In the genomic region with DNA sequence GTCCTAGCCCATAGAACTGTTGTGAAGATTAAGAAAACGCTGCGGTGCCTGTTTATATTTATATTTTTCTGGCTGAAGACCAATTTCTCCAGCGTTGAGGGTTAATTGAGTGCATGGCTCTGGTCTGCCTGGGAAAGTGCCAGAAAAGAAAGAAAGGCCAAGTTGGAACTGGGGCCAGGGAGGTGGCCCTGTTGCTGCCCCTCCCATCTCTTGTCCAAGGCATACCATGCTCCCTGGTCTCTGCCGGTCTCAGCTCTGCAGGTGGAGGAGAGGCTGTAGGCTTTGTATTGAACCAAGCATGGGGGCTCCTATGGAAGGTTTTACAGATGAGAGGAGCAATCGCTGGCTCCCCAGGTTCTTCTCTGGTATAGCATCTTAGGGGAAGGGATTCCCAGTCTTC, we compare ENCODE assay signal across 19 cellular contexts.
"Had no signal": no experiment of that assay in that cellular context is flagged by ENCODE, and none has a peak within 500 bp of the region (broad histone marks: within the 10 kb centered on the region; RNA-seq: fewer than 3 reads in every experiment).

No MANE protein-coding gene starts in this region.

- H3K27ac Mint-ChIP-seq: activated CD4-positive, alpha-beta memory T cell treated with anti-CD3 and anti-CD28 coated beads, Interleukin-2, amount 10 ng/mL, durations not matched to agents 7 days and 5 days; activated naive CD8-positive, alpha-beta T cell; nephron; progenitor cell of endocrine pancreas had no signal

- H3K9me3 ChIP-seq: colonic mucosa, esophagus squamous epithelium, right atrium auricular region, tibial artery, uterus had no signal

- H3K4me1 ChIP-seq: colonic mucosa, esophagus squamous epithelium, right atrium auricular region, tibial artery, uterus had no signal

- H3K4me3 Mint-ChIP-seq: activated CD4-positive, alpha-beta memory T cell treated with anti-CD3 and anti-CD28 coated beads, Interleukin-2, amount 10 ng/mL, durations not matched to agents 7 days and 5 days; activated naive CD8-positive, alpha-beta T cell; activated T-cell treated with anti-CD3 and anti-CD28 coated beads, Interleukin-2, amount 50 U/mL, for 4 hours; nephron; stimulated activated naive B cell treated with anti-CD40 and anti-IgM and Interleukin-4, amounts not matched to agents 10 μg/mL and 1 μg/mL and 100 μg/mL, for 72 hours had no signal

- H3K27me3 ChIP-seq: colonic mucosa, right atrium auricular region, uterus had no signal

- H3K4me1 Mint-ChIP-seq: nephron had no signal

- H3K27ac ChIP-seq: colonic mucosa, esophagus squamous epithelium, right atrium auricular region, tibial artery, uterus had no signal

- DNase-seq: activated CD4-positive, alpha-beta memory T cell treated with anti-CD3 and anti-CD28 coated beads, Interleukin-2, amount 10 ng/mL, durations not matched to agents 7 days and 5 days; activated CD4-positive, alpha-beta T cell treated with anti-CD3 and anti-CD28 coated beads for 4 hours; activated effector memory CD4-positive, alpha-beta T cell treated with anti-CD3 and anti-CD28 coated beads, Interleukin-2, amount 50 U/mL, for 16 hours; activated T-cell treated with anti-CD3 and anti-CD28 coated beads, Interleukin-2, amount 50 U/mL, for 4 hours; amniotic stem cell; caudate nucleus; colonic mucosa; esophagus squamous epithelium; glutamatergic neuron; mesendoderm; occipital lobe; stimulated activated CD4-positive, alpha-beta T cell treated with anti-CD3 and anti-CD28 coated beads, Interleukin-2, amount 100 ng/mL, for 48 hours; stimulated activated naive B cell treated with anti-CD40 and anti-IgM and Interleukin-4, amounts not matched to agents 10 μg/mL and 1 μg/mL and 100 μg/mL, for 72 hours; tibial artery; uterus had no signal

- H3K36me3 ChIP-seq: colonic mucosa, esophagus squamous epithelium, right atrium auricular region, tibial artery, uterus had no signal

- H3K27me3 Mint-ChIP-seq: activated CD4-positive, alpha-beta memory T cell treated with anti-CD3 and anti-CD28 coated beads, Interleukin-2, amount 10 ng/mL, durations not matched to agents 7 days and 5 days; activated naive CD8-positive, alpha-beta T cell had no signal

- ATAC-seq: activated T-cell treated with anti-CD3 and anti-CD28 coated beads, Interleukin-2, amount 50 U/mL, for 4 hours; stimulated activated naive B cell treated with anti-CD40 and anti-IgM and Interleukin-4, amounts not matched to agents 10 μg/mL and 1 μg/mL and 100 μg/mL, for 72 hours had no signal

- H3K36me3 Mint-ChIP-seq: activated naive CD8-positive, alpha-beta T cell; stimulated activated naive B cell treated with anti-CD40 and anti-IgM and Interleukin-4, amounts not matched to agents 10 μg/mL and 1 μg/mL and 100 μg/mL, for 72 hours had no signal

- H3K9me3 Mint-ChIP-seq: activated CD4-positive, alpha-beta memory T cell treated with anti-CD3 and anti-CD28 coated beads, Interleukin-2, amount 10 ng/mL, durations not matched to agents 7 days and 5 days; activated T-cell treated with anti-CD3 and anti-CD28 coated beads, Interleukin-2, amount 50 U/mL, for 4 hours; nephron; stimulated activated naive B cell treated with anti-CD40 and anti-IgM and Interleukin-4, amounts not matched to agents 10 μg/mL and 1 μg/mL and 100 μg/mL, for 72 hours had no signal

- H3K4me3 ChIP-seq: colonic mucosa, esophagus squamous epithelium, right atrium auricular region, tibial artery, uterus had no signal
